19 cellular contexts compared by ENCODE assay signal in the genomic region with DNA sequence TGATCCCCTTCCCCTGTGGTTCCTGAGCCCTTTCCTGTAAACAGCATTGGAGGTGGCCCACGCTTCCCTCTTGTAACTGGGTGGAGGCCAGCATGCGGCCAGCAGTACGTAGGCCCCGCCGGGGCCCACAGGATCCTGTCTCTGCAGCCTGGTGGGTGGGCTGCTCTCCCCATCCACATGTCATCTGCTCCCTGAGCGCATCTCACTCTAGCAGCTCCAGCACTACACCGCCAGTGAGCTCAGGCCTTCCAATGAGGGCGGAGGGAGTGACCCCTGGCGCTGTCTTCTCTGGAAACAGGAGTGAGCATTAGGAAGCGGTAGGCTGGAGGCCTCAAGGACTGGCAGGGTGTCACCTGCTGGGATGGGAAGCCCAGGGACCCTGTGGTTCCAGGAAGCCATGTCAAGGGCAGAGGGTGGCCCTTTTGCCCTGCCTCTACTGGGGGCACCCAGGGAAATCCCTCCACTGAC.
"Had no signal": no experiment of that assay in that cellular context is flagged by ENCODE, and none has a peak within 500 bp of the region (broad histone marks: within the 10 kb centered on the region; RNA-seq: fewer than 3 reads in every experiment).

No MANE protein-coding gene starts in this region.

- H3K27ac Mint-ChIP-seq: activated B cell treated with CpG ODN at 0.5 μM for 24 hours; activated CD8-positive, alpha-beta T cell treated with anti-CD3 and anti-CD28 coated beads for 36 hours; activated naive CD4-positive, alpha-beta T cell treated with anti-CD3 and anti-CD28 coated beads, Interleukin-2, amount 10 ng/mL, durations not matched to agents 7 days and 5 days; activated naive CD8-positive, alpha-beta T cell treated with anti-CD3 and anti-CD28 coated beads, Interleukin-2, amount 50 U/mL, for 24 hours; activated T-helper 2 cell treated with anti-CD3 and anti-CD28 coated beads, Interferon-gamma antibody, Interleukin-2, Interleukin-4, amounts not matched to agents 10 μg/mL and 5 μg/mL and 100 μg/mL, durations not matched to agents 14 hours and 24 hours and 36 hours had no signal

- H3K4me1 ChIP-seq: colonic mucosa, pancreas, sigmoid colon had no signal

- H3K27ac ChIP-seq: brain microvascular endothelial cell, colonic mucosa, neutrophil, pancreas, sigmoid colon had no signal

- H3K4me3 ChIP-seq: colonic mucosa, pancreas, sigmoid colon had no signal

- H3K27me3 Mint-ChIP-seq: activated B cell treated with CpG ODN at 0.5 μM for 24 hours; activated CD8-positive, alpha-beta T cell treated with anti-CD3 and anti-CD28 coated beads for 36 hours; activated naive CD4-positive, alpha-beta T cell treated with anti-CD3 and anti-CD28 coated beads, Interleukin-2, amount 10 ng/mL, durations not matched to agents 7 days and 5 days; activated naive CD8-positive, alpha-beta T cell treated with anti-CD3 and anti-CD28 coated beads, Interleukin-2, amount 50 U/mL, for 24 hours; naive thymus-derived CD4-positive, alpha-beta T cell had no signal

- H3K9me3 ChIP-seq: colonic mucosa, neutrophil, pancreas, sigmoid colon had no signal

- H3K27me3 ChIP-seq: brain microvascular endothelial cell, colonic mucosa, neutrophil, pancreas, sigmoid colon had no signal

- H3K4me3 Mint-ChIP-seq: activated B cell treated with CpG ODN at 0.5 μM for 24 hours; activated CD8-positive, alpha-beta T cell treated with anti-CD3 and anti-CD28 coated beads for 36 hours; activated naive CD4-positive, alpha-beta T cell treated with anti-CD3 and anti-CD28 coated beads, Interleukin-2, amount 10 ng/mL, durations not matched to agents 7 days and 5 days; activated naive CD8-positive, alpha-beta T cell treated with anti-CD3 and anti-CD28 coated beads, Interleukin-2, amount 50 U/mL, for 24 hours; naive thymus-derived CD4-positive, alpha-beta T cell had no signal

- ATAC-seq: activated CD8-positive, alpha-beta T cell treated with anti-CD3 and anti-CD28 coated beads for 36 hours; activated naive CD8-positive, alpha-beta T cell treated with anti-CD3 and anti-CD28 coated beads, Interleukin-2, amount 50 U/mL, for 24 hours; left lobe of liver; naive thymus-derived CD4-positive, alpha-beta T cell had no signal

- DNase-seq: activated B cell treated with CpG ODN at 0.5 μM for 24 hours; activated CD4-positive, alpha-beta T cell treated with anti-CD3 and anti-CD28 coated beads for 4 hours; activated CD8-positive, alpha-beta T cell treated with anti-CD3 and anti-CD28 coated beads for 36 hours; activated naive CD4-positive, alpha-beta T cell treated with anti-CD3 and anti-CD28 coated beads, Interleukin-2, amount 10 ng/mL, durations not matched to agents 7 days and 5 days; activated naive CD8-positive, alpha-beta T cell treated with anti-CD3 and anti-CD28 coated beads, Interleukin-2, amount 50 U/mL, for 24 hours; activated T-cell treated with anti-CD3 and anti-CD28 coated beads, Interleukin-2, amount 50 U/mL, for 1 hour; anterior cingulate cortex; brain microvascular endothelial cell; central memory CD4-positive, alpha-beta T cell; colonic mucosa; foreskin melanocyte; hypothalamus; naive thymus-derived CD4-positive, alpha-beta T cell; sigmoid colon; stimulated activated naive CD4-positive, alpha-beta T cell had no signal

- H3K36me3 ChIP-seq: brain microvascular endothelial cell, colonic mucosa, pancreas, sigmoid colon had no signal
